Comparison of ENCODE assay signal across 9 cellular contexts in the genomic region with DNA sequence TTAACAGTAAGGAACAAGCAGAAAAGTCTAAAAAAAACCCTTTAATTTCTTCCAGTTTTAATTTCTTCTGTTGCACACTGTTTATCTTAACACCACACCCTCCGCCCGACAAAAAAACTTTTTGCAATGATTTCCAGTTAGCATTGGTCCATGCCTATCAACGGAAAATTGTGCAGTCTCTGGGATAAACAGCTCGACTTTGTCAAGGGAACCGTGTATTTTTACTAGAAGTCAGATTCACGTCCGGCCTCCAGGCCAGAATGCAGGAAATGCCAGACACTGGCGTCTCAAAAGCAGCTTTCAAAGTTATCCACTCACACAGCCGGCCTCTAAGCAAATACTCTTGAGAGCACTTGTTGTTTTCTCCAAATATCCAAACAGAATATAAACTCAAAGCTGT. TPM values are rescaled to one million over a fixed set of nuclear protein-coding genes. Genes with fewer than 3 reads are reported as not detected.
DNase-seq lines count a peak whose midpoint lies in the region; ATAC-seq and TF ChIP-seq lines count a peak whose summit lies in the region.
"Had no signal": no experiment of that assay in that cellular context is flagged by ENCODE, and none has a peak within 500 bp of the region (broad histone marks: within the 10 kb centered on the region; RNA-seq: fewer than 3 reads in every experiment).

No MANE protein-coding gene starts in this region.

- no peaks in the 10 kb centered on the region for H3K9me3 Mint-ChIP-seq in nephron
- H3K9me3 Mint-ChIP-seq in activated T-cell treated with anti-CD3 and anti-CD28 coated beads, Interleukin-2, amount 50 U/mL, for 4 hours, result no peaks in the 10 kb centered on the region
- peaks cover 2% of the 10 kb centered on the region for H3K9me3 Mint-ChIP-seq in stimulated activated effector memory CD8-positive, alpha-beta T cell treated with anti-CD3 and anti-CD28 coated beads, Interleukin-12 subunit alpha, Interleukin-12 subunit beta, amount 100 ng/mL, for 72 hours

- TF ChIP-seq CTCF in C4-2B (conservative IDR thresholded peaks at IDR 0.05) (no peak), esophagus squamous epithelium (IDR thresholded peaks at IDR 0.05) (no peak), nephron (IDR thresholded peaks at IDR 0.05; ENCODE audit: unreplicated experiment in 3 of 3) (no peak)

- TF ChIP-seq POLR2A in esophagus squamous epithelium (IDR thresholded peaks at IDR 0.05), result no peak

- intact Hi-C loops in esophagus squamous epithelium (cut with DNase I), result no loop called here

- DNase-seq in NCI-H510A treated with DMSO at 0.1 percent for 48 hours (lab: John Stamatoyannopoulos, UW) (peak; percentile 86), esophagus squamous epithelium (lab: John Stamatoyannopoulos, UW) (no peak), SKM-1 treated with dmso at 0.1 percent for 144 hours (lab: John Stamatoyannopoulos, UW; ENCODE audit: unreplicated experiment) (no peak)
- no peak for DNase-seq in activated T-cell treated with anti-CD3 and anti-CD28 coated beads, Interleukin-2, amount 50 U/mL, for 4 hours
- no peak for DNase-seq in stimulated activated effector memory CD8-positive, alpha-beta T cell treated with anti-CD3 and anti-CD28 coated beads, Interleukin-12 subunit alpha, Interleukin-12 subunit beta, amount 100 ng/mL, for 72 hours (ENCODE audit: low spot score in 2 of 2)
- DNase-seq: NCI-H2081 treated with DMSO at 0.1 percent for 48 hours had no signal

- H3K4me3 Mint-ChIP-seq in nephron, result no peak overlapping the region
- no peak overlapping the region for H3K4me3 Mint-ChIP-seq in activated T-cell treated with anti-CD3 and anti-CD28 coated beads, Interleukin-2, amount 50 U/mL, for 4 hours
- H3K4me3 Mint-ChIP-seq in stimulated activated effector memory CD8-positive, alpha-beta T cell treated with anti-CD3 and anti-CD28 coated beads, Interleukin-12 subunit alpha, Interleukin-12 subunit beta, amount 100 ng/mL, for 72 hours, result no peak overlapping the region

- H3K36me3 Mint-ChIP-seq in nephron (ENCODE audit: low read depth), result peaks cover 55% of the 10 kb centered on the region
- H3K36me3 Mint-ChIP-seq in activated T-cell treated with anti-CD3 and anti-CD28 coated beads, Interleukin-2, amount 50 U/mL, for 4 hours (ENCODE audit: insufficient read depth), result peaks cover 44% of the 10 kb centered on the region
- H3K36me3 Mint-ChIP-seq in stimulated activated effector memory CD8-positive, alpha-beta T cell treated with anti-CD3 and anti-CD28 coated beads, Interleukin-12 subunit alpha, Interleukin-12 subunit beta, amount 100 ng/mL, for 72 hours, result peaks cover 68% of the 10 kb centered on the region

- H3K27me3 ChIP-seq in esophagus squamous epithelium, result no peaks in the 10 kb centered on the region

- H3K9me3 ChIP-seq in esophagus squamous epithelium, result no peaks in the 10 kb centered on the region

- H3K4me1 Mint-ChIP-seq in nephron, result no peaks in the 10 kb centered on the region
- peaks cover 65% of the 10 kb centered on the region for H3K4me1 Mint-ChIP-seq in activated T-cell treated with anti-CD3 and anti-CD28 coated beads, Interleukin-2, amount 50 U/mL, for 4 hours (ENCODE audit: low read depth)
- H3K4me1 Mint-ChIP-seq in stimulated activated effector memory CD8-positive, alpha-beta T cell treated with anti-CD3 and anti-CD28 coated beads, Interleukin-12 subunit alpha, Interleukin-12 subunit beta, amount 100 ng/mL, for 72 hours, result peaks cover 44% of the 10 kb centered on the region

- H3K4me3 ChIP-seq in esophagus squamous epithelium, result no peak overlapping the region

- ATAC-seq in GM19324 (IDR thresholded peaks at IDR 0.05; ENCODE audit: low FRiP score, unreplicated experiment), result no peak
- ATAC-seq in activated T-cell treated with anti-CD3 and anti-CD28 coated beads, Interleukin-2, amount 50 U/mL, for 4 hours, result no peak
- ATAC-seq in stimulated activated effector memory CD8-positive, alpha-beta T cell treated with anti-CD3 and anti-CD28 coated beads, Interleukin-12 subunit alpha, Interleukin-12 subunit beta, amount 100 ng/mL, for 72 hours, result no peak

- peaks cover 0 to 57% (median 23%) of the 10 kb centered on the region in 3 donors for H3K4me1 ChIP-seq in esophagus squamous epithelium

- H3K36me3 ChIP-seq in esophagus squamous epithelium, result peaks cover 2 to 57% (median 4%) of the 10 kb centered on the region in 3 donors

- H3K27ac Mint-ChIP-seq in nephron, result peak overlapping the region in 2 of 3 experiments; percentile 10 to 37
- H3K27ac Mint-ChIP-seq in stimulated activated effector memory CD8-positive, alpha-beta T cell treated with anti-CD3 and anti-CD28 coated beads, Interleukin-12 subunit alpha, Interleukin-12 subunit beta, amount 100 ng/mL, for 72 hours, result no peak overlapping the region

- WGBS in esophagus squamous epithelium, 2 donors, result 31 to 49% methylated on average over 9 of the region's 9 CpGs

- peaks cover 3% of the 10 kb centered on the region for H3K27me3 Mint-ChIP-seq in nephron (ENCODE audit: low read depth)
- no peaks in the 10 kb centered on the region for H3K27me3 Mint-ChIP-seq in activated T-cell treated with anti-CD3 and anti-CD28 coated beads, Interleukin-2, amount 50 U/mL, for 4 hours (ENCODE audit: low read depth)

- H3K27ac ChIP-seq in C4-2B, result peak overlapping the region; percentile 9
- H3K27ac ChIP-seq in esophagus squamous epithelium, result peak overlapping the region; percentile 52 to 92 (median 66)

RNA-seq across cellular contexts. Expression of a gene that starts 0.4 kb away (rescaled TPM):
- under 1 TPM in 2 of 4 donors, not detected in 2; 0.09 to 0.19 TPM for total RNA-seq in esophagus squamous epithelium
- total RNA-seq in activated T-cell treated with anti-CD3 and anti-CD28 coated beads, Interleukin-2, amount 50 U/mL, for 4 hours, result under 1 TPM; 0.05 to 0.08 (median 0.08) TPM

RNA-seq across cellular contexts. Expression of a gene that starts 36.6 kb away (rescaled TPM):
- total RNA-seq in esophagus squamous epithelium, result 100 to 1,000 TPM; 216 to 387 (median 316) TPM
- 100 to 1,000 TPM; 788 to 834 (median 808) TPM for total RNA-seq in activated T-cell treated with anti-CD3 and anti-CD28 coated beads, Interleukin-2, amount 50 U/mL, for 4 hours

RNA-seq across cellular contexts. Expression of a gene that starts 50.9 kb away (rescaled TPM):
- total RNA-seq in esophagus squamous epithelium, result not detected
- not detected for total RNA-seq in activated T-cell treated with anti-CD3 and anti-CD28 coated beads, Interleukin-2, amount 50 U/mL, for 4 hours
